ENCODE assay signal across 8 cellular contexts in the genomic region with DNA sequence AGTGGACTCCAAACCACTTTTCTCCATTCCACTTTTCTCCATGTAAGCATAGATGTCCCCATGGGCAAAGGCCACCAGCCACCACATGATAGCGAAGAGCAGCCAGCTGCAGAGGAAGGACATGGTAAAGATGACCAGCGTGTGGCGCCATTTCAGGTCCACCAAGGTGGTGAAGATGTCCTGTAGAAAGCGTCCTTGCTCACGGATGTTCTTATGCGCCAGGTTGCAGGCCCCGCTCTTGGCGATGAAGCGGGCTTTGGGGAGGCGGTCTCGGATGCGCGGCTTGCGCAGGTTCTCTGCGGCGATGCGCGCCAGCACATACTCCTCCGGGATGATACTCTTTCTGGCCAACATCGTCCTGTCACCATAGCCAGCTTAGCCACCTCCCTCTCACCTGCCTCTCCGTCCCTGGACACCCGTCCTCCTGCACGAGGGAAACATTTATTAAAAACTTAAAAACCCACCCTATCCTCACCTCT. TPM values are rescaled to one million over a fixed set of nuclear protein-coding genes. Genes with fewer than 3 reads are reported as not detected.
DNase-seq lines count a peak whose midpoint lies in the region; ATAC-seq and TF ChIP-seq lines count a peak whose summit lies in the region.

No MANE protein-coding gene starts in this region.

- WGBS in endodermal cell (ENCODE audit: insufficient coverage in 1 of 2, insufficient read length in 1 of 2), 2 experiments, result 16 to 42% methylated on average over 18 to 23 of the region's 23 CpGs

- H3K27ac Mint-ChIP-seq in endodermal cell, result no peak overlapping the region

- H3K27me3 Mint-ChIP-seq in endodermal cell (ENCODE audit: insufficient read depth), result peaks cover 55% of the 10 kb centered on the region

- H3K36me3 ChIP-seq in endodermal cell (ENCODE audit: control insufficient read depth, insufficient read depth, low read length) (no peaks in the 10 kb centered on the region), muscle layer of colon (ENCODE audit: insufficient read depth, low read length) (no peaks in the 10 kb centered on the region)

- no peak for ATAC-seq in GM18867 (IDR thresholded peaks at IDR 0.05; ENCODE audit: unreplicated experiment)

- TF ChIP-seq EP300 in Ishikawa (IDR thresholded peaks at IDR 0.05; ENCODE audit: borderline replicate concordance), result no peak

- H3K9ac ChIP-seq in endodermal cell (ENCODE audit: extremely low read depth, low read length, poor library complexity, severe bottlenecking), result no peak overlapping the region
- peak overlapping the region; percentile 38 for H3K9ac ChIP-seq in muscle layer of colon (ENCODE audit: low read length)

- H3K27me3 ChIP-seq in endodermal cell (ENCODE audit: control insufficient read depth, insufficient read depth, low read length, poor library complexity, severe bottlenecking), result peaks cover 41% of the 10 kb centered on the region
- H3K27me3 ChIP-seq in muscle layer of colon (ENCODE audit: control insufficient read depth in 1 of 2, insufficient read depth in 2 of 2, low read length in 2 of 2), result no peaks in the 10 kb centered on the region

- H3K9me3 ChIP-seq in endodermal cell (ENCODE audit: control insufficient read depth, low read length) (no peaks in the 10 kb centered on the region), muscle layer of colon (ENCODE audit: low read length) (no peaks in the 10 kb centered on the region)

- H3K4me1 Mint-ChIP-seq in endodermal cell, result peaks cover 6% of the 10 kb centered on the region

- H3K4me3 ChIP-seq in endodermal cell (ENCODE audit: low read length), result no peak overlapping the region
- H3K4me3 ChIP-seq in muscle layer of colon (ENCODE audit: low read depth in 1 of 2, low read length in 2 of 2), result peak overlapping the region; percentile 45 to 59

- no peak overlapping the region for H3K27ac ChIP-seq in endodermal cell (ENCODE audit: low read depth, low read length)
- H3K27ac ChIP-seq in muscle layer of colon (ENCODE audit: low read depth, low read length), result peak overlapping the region; percentile 65

- no peaks in the 10 kb centered on the region for H3K9me3 Mint-ChIP-seq in endodermal cell

- H3K4me3 Mint-ChIP-seq in endodermal cell, result peak overlapping the region; percentile 28

- H3K4me1 ChIP-seq in endodermal cell (ENCODE audit: control insufficient read depth, insufficient read depth, low read length), result no peaks in the 10 kb centered on the region
- peaks cover 32% of the 10 kb centered on the region for H3K4me1 ChIP-seq in muscle layer of colon (ENCODE audit: insufficient read depth, low read length)

- TF ChIP-seq RAD21 in Ishikawa (IDR thresholded peaks at IDR 0.05; ENCODE audit: low read depth), result peak; percentile 20; the same call in 1 of the 2 replicates

- peak; percentile 98 for TF ChIP-seq CTCF in endodermal cell (conservative IDR thresholded peaks at IDR 0.05)

- DNase-seq in AG20443 (ENCODE audit: low spot score), result peak; percentile 18
- peak; percentile 95 for DNase-seq in endodermal cell
- no peak for DNase-seq in NCI-H2171 treated with DMSO at 0.1 percent for 48 hours (lab: John Stamatoyannopoulos, UW)
- DNase-seq in NCI-H128 (lab: John Stamatoyannopoulos, UW; ENCODE audit: unreplicated experiment), result no peak
- no peak for DNase-seq in activated CD8-positive, alpha-beta memory T cell treated with anti-CD3 and anti-CD28 coated beads, Interleukin-2, amount 50 U/mL, for 4 hours

- no peaks in the 10 kb centered on the region for H3K36me3 Mint-ChIP-seq in endodermal cell (ENCODE audit: low read depth)

TF ChIP-seq in Ishikawa, 13 proteins besides CTCF, POLR2A, EP300 and RAD21:
- TF ChIP-seq FOXM1 (IDR thresholded peaks at IDR 0.05; ENCODE audit: borderline replicate concordance, low read depth), result no peak
- TF ChIP-seq TCF12 (IDR thresholded peaks at IDR 0.05; ENCODE audit: low read depth), result no peak
- no peak for TF ChIP-seq ZBTB7A (IDR thresholded peaks at IDR 0.05; ENCODE audit: low read depth)
- no peak for TF ChIP-seq USF1 (IDR thresholded peaks at IDR 0.05)
- TF ChIP-seq NFIC (IDR thresholded peaks at IDR 0.05), result no peak
- TF ChIP-seq, protein P1, sequence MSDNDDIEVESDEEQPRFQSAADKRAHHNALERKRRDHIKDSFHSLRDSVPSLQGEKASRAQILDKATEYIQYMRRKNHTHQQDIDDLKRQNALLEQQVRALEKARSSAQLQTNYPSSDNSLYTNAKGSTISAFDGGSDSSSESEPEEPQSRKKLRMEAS (IDR thresholded peaks at IDR 0.05), result no peak
TF ChIP-seq in Ishikawa: peak in this region for 0.

RNA-seq across cellular contexts. Expression of gene KCNJ8, which starts 1.2 kb away (rescaled TPM):
- total RNA-seq in endodermal cell, result 1 to 10 TPM in 1 of 2 donors, under 1 TPM in 1; 0.84 to 2.7 TPM
- polyA plus RNA-seq in endodermal cell (2013, experiment 1 of 2), result 1.9 TPM
- polyA plus RNA-seq in endodermal cell (2013, experiment 2 of 2), result 1.5 TPM

Comparison
In these comparisons a context has a peak if more than half of its experiments do, and no peak if none do; other contexts are left out.
1. DNase-seq: peak in AG20443 (single experiment) and endodermal cell (single experiment); none in NCI-H2171 treated with DMSO at 0.1 percent for 48 hours (single experiment), NCI-H128 (single experiment) and activated CD8-positive, alpha-beta memory T cell treated with anti-CD3 and anti-CD28 coated beads, Interleukin-2, amount 50 U/mL, for 4 hours (single experiment).